Comparison of ENCODE assay signal across 16 cellular contexts in genomic region chr20:16707674-16708073, GRCh38.
A peak's percentile ranks its signal among the peaks of the same experiment; 100 is the strongest.
DNase-seq lines count a peak whose midpoint lies in the region; ATAC-seq and FAIRE-seq lines count a peak whose summit lies in the region.
"Had no signal": no experiment of that assay in that cellular context is flagged by ENCODE, and none has a peak within 500 bp of the region (broad histone marks: within the 10 kb centered on the region; RNA-seq: fewer than 3 reads in every experiment).

No MANE protein-coding gene starts in this region.

- ATAC-seq in GM21529 (IDR thresholded peaks at IDR 0.05; ENCODE audit: unreplicated experiment): peak; percentile 71
- ATAC-seq in HG03342 (IDR thresholded peaks at IDR 0.05; ENCODE audit: unreplicated experiment): peak; percentile 63
- ATAC-seq in GM21381 (IDR thresholded peaks at IDR 0.05; ENCODE audit: unreplicated experiment): no peak
- no peak for ATAC-seq in HG03039 (IDR thresholded peaks at IDR 0.05; ENCODE audit: unreplicated experiment)
- ATAC-seq: activated CD8-positive, alpha-beta memory T cell treated with anti-CD3 and anti-CD28 coated beads, Interleukin-2, amount 10 ng/mL, durations not matched to agents 7 days and 5 days; lower lobe of right lung had no signal

- peak; percentile 7 for DNase-seq in GM18507 (ENCODE audit: extremely low spot score, insufficient read length, low read depth)
- peak; percentile 70 for DNase-seq in RPMI8226
- DNase-seq in T-helper 1 cell: no peak
- no peak for DNase-seq in anterior cingulate cortex (lab: John Stamatoyannopoulos, UW)
- DNase-seq: activated CD8-positive, alpha-beta memory T cell treated with anti-CD3 and anti-CD28 coated beads, Interleukin-2, amount 10 ng/mL, durations not matched to agents 7 days and 5 days; activated naive CD8-positive, alpha-beta T cell treated with anti-CD3 and anti-CD28 coated beads, Interleukin-2, amount 10 ng/mL, durations not matched to agents 7 days and 5 days; DND-41; esophagus squamous epithelium; lower lobe of right lung; NCI-H1092; NCI-H524 treated with DMSO at 0.1 percent for 48 hours; SIG-M5 had no signal

- FAIRE-seq in GM18507 (lab: Jason Lieb, UNC): peak; percentile 65

Comparison
In these comparisons a context has a peak if more than half of its experiments do, and no peak if none do; other contexts are left out.
1. DNase-seq: peak in GM18507 (single experiment) and RPMI8226 (single experiment); none in T-helper 1 cell (0 of 5) and anterior cingulate cortex (0 of 58).
2. ATAC-seq: peak in GM21529 (single experiment) and HG03342 (single experiment); none in GM21381 (single experiment) and HG03039 (single experiment).